36 cellular contexts compared by ENCODE assay signal in genomic region chr7:89726548-89726947, GRCh38.
"Had no signal": no experiment of that assay in that cellular context is flagged by ENCODE, and none has a peak within 500 bp of the region (broad histone marks: within the 10 kb centered on the region; RNA-seq: fewer than 3 reads in every experiment).

No MANE protein-coding gene starts in this region.

- FAIRE-seq: kidney, small intestine, TTC549, urothelium cell line had no signal

- H3K4me1 ChIP-seq: ascending aorta, colonic mucosa, lower lobe of right lung, prostate gland, sigmoid colon had no signal

- DNase-seq: activated CD4-positive, alpha-beta memory T cell treated with anti-CD3 and anti-CD28 coated beads, Interleukin-2, amount 10 ng/mL, durations not matched to agents 7 days and 5 days; activated CD4-positive, alpha-beta T cell treated with anti-CD3 and anti-CD28 coated beads for 1 hour; activated CD4-positive, alpha-beta T cell treated with anti-CD3 and anti-CD28 coated beads, Interleukin-2, amount 10 ng/mL, durations not matched to agents 7 days and 5 days; activated CD8-positive, alpha-beta memory T cell treated with anti-CD3 and anti-CD28 coated beads, Interleukin-2, amount 50 U/mL, for 48 hours; activated gamma-delta T cell; activated naive CD4-positive, alpha-beta T cell treated with anti-CD3 and anti-CD28 coated beads, Interleukin-2, amount 10 ng/mL, durations not matched to agents 7 days and 5 days; activated naive CD8-positive, alpha-beta T cell treated with anti-CD3 and anti-CD28 coated beads, Interleukin-2, amount 10 ng/mL, durations not matched to agents 7 days and 5 days; activated T-cell treated with anti-CD3 and anti-CD28 coated beads, Interleukin-2, amount 50 U/mL, for 24 hours; cerebellar nuclear complex; colonic mucosa; effector memory CD8-positive, alpha-beta T cell; foreskin fibroblast; head of caudate nucleus; hippocampal formation; immature natural killer cell; kidney; lower lobe of right lung; mesendoderm; ovary; retina; sigmoid colon; small intestine; stimulated activated CD4-positive, alpha-beta T cell treated with anti-CD3 and anti-CD28 coated beads, Interleukin-4, amount 100 ng/mL, for 24 hours; T-helper 9 cell; trophoblast cell had no signal

- H3K27ac ChIP-seq: ascending aorta, cardiac muscle cell, colonic mucosa, lower lobe of right lung, ovary, prostate gland, sigmoid colon, thoracic aorta had no signal

- H3K4me3 ChIP-seq: ascending aorta, cardiac muscle cell, colonic mucosa, lower lobe of right lung, ovary, prostate gland, sigmoid colon, thoracic aorta had no signal

- H3K9me3 ChIP-seq: ascending aorta, colonic mucosa, lower lobe of right lung, ovary, prostate gland, sigmoid colon, thoracic aorta had no signal

- ATAC-seq: effector memory CD8-positive, alpha-beta T cell; esophagus mucosa; left lobe of liver; lower lobe of right lung; natural killer cell treated with Interleukin-12 subunit alpha and Interleukin-12 subunit beta and Interleukin-15 and Interleukin-18, amount 100 ng/mL, for 72 hours; stimulated activated effector memory CD8-positive, alpha-beta T cell treated with anti-CD3 and anti-CD28 coated beads, Interleukin-12 subunit alpha, Interleukin-12 subunit beta, amount 100 ng/mL, for 72 hours; WTC11 had no signal

- H3K27me3 ChIP-seq: ascending aorta, cardiac muscle cell, colonic mucosa, ovary, sigmoid colon had no signal

- H3K36me3 ChIP-seq: ascending aorta, cardiac muscle cell, colonic mucosa, lower lobe of right lung, ovary, prostate gland, sigmoid colon, thoracic aorta had no signal
